9 cellular contexts compared by ENCODE assay signal in genomic region chr1:206717237-206717989, GRCh38. TPM values are rescaled to one million over a fixed set of nuclear protein-coding genes. Genes with fewer than 3 reads are reported as not detected.
DNase-seq lines count a peak whose midpoint lies in the region; ATAC-seq and TF ChIP-seq lines count a peak whose summit lies in the region.
"Had no signal": no experiment of that assay in that cellular context is flagged by ENCODE, and none has a peak within 500 bp of the region (broad histone marks: within the 10 kb centered on the region; RNA-seq: fewer than 3 reads in every experiment).

No MANE protein-coding gene starts in this region.

- no peak for TF ChIP-seq POLR2A in GM18505 (IDR thresholded peaks at IDR 0.05; ENCODE audit: borderline replicate concordance, extremely low read depth, insufficient read depth, insufficient read length)

- peak; percentile 58 for ATAC-seq in GM18505 (IDR thresholded peaks at IDR 0.05; ENCODE audit: unreplicated experiment)
- ATAC-seq in GM21825 (IDR thresholded peaks at IDR 0.05; ENCODE audit: unreplicated experiment) = peak; percentile 55
- peak; percentile 14 to 39 for ATAC-seq in left cardiac atrium

- peak; percentile 91 for DNase-seq in MV-4-11 (lab: John Stamatoyannopoulos, UW)
- DNase-seq in left cardiac atrium = no peak
- DNase-seq in NCI-H82 (lab: John Stamatoyannopoulos, UW) = no peak
- DNase-seq in NCI-H526 treated with DMSO at 0.1 percent for 48 hours (lab: John Stamatoyannopoulos, UW) = no peak
- DNase-seq in effector CD4-positive, alpha-beta T cell = no peak
- DNase-seq in T-helper 9 cell = no peak

- intact Hi-C loops in left cardiac atrium (cut with DNase I) = no loop called here

RNA-seq across cellular contexts. Expression of gene MAPKAPK2, which starts 32.7 kb away (rescaled TPM):
- 100 to 1,000 TPM; 154 to 219 TPM for total RNA-seq in left cardiac atrium

RNA-seq across cellular contexts. Expression of gene IL19, which starts 53.2 kb away (rescaled TPM):
- total RNA-seq in left cardiac atrium = not detected
- total RNA-seq: dermis microvascular lymphatic vessel endothelial cell had no signal

RNA-seq across cellular contexts. Expression of gene IL10, which starts 54.9 kb away (rescaled TPM):
- 1 to 10 TPM; 1.9 to 5.1 TPM for total RNA-seq in left cardiac atrium
- total RNA-seq: dermis microvascular lymphatic vessel endothelial cell had no signal
